In the genomic region with DNA sequence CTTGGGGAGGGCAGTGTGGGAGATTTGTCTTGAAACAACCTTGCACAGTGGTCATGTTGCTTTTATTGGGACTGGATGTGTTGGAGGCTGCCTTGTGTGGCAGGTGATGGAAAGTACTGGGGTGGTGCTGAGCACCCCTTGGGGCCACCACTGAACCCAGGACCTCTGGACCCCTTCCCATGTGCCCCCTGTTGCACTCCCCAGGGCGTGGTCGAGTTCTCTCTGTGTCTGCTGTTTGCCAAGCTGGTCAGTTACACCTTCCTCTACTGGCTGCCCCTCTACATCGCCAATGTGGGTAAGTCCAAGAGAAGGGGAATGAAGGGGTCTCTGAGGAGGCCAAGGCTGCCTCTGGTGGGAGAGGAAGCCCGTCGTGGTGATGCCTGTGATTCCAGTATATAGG, we compare ENCODE assay signal across 22 cellular contexts. TPM values are rescaled to one million over a fixed set of nuclear protein-coding genes. Genes with fewer than 3 reads are reported as not detected.
DNase-seq lines count a peak whose midpoint lies in the region; ATAC-seq, FAIRE-seq and TF ChIP-seq lines count a peak whose summit lies in the region.
"Had no signal": no experiment of that assay in that cellular context is flagged by ENCODE, and none has a peak within 500 bp of the region (broad histone marks: within the 10 kb centered on the region; RNA-seq: fewer than 3 reads in every experiment).

No MANE protein-coding gene starts in this region.

- FAIRE-seq in keratinocyte (lab: Jason Lieb, UNC): no peak

- peak; percentile 18 for DNase-seq in activated CD8-positive, alpha-beta memory T cell treated with anti-CD3 and anti-CD28 coated beads, Interleukin-2, amount 10 ng/mL, durations not matched to agents 7 days and 5 days
- DNase-seq in activated CD8-positive, alpha-beta memory T cell treated with anti-CD3 and anti-CD28 coated beads, Interleukin-2, amount 50 U/mL, for 4 hours: no peak
- DNase-seq in RWPE2 (ENCODE audit: low spot score): no peak
- DNase-seq in keratinocyte (ENCODE audit: low read depth, low spot score): no peak
- DNase-seq in stimulated activated effector memory CD8-positive, alpha-beta T cell treated with anti-CD3 and anti-CD28 coated beads, Interleukin-12 subunit alpha, Interleukin-12 subunit beta, amount 100 ng/mL, for 72 hours (ENCODE audit: low spot score in 2 of 2): no peak
- DNase-seq in mesothelial cell of epicardium (ENCODE audit: low spot score in 2 of 2, unreplicated experiment in 2 of 2): no peak
- DNase-seq: ACHN, BE2C, Calu3, DND-41, H7, KG1, MG63, NCI-H1694, NCI-H2029 treated with DMSO at 0.1 percent for 48 hours, NCI-H446 treated with DMSO at 0.1 percent for 48 hours, NCI-H526 treated with DMSO at 0.1 percent for 48 hours, SIG-M5 had no signal

- H4K20me1 ChIP-seq in keratinocyte (ENCODE audit: control insufficient read depth, extremely low read depth, insufficient read depth, low read length): no peaks in the 10 kb centered on the region

- H3K9me3 ChIP-seq in RWPE2 (ENCODE audit: severe bottlenecking) (no peaks in the 10 kb centered on the region), keratinocyte (ENCODE audit: control insufficient read depth, low read depth, low read length) (no peaks in the 10 kb centered on the region)
- H3K9me3 ChIP-seq: BE2C, MG63 had no signal

- peak overlapping the region; percentile 82 for H3K27ac ChIP-seq in RWPE2 (ENCODE audit: poor library complexity, severe bottlenecking)
- H3K27ac ChIP-seq in keratinocyte (ENCODE audit: control insufficient read depth, insufficient read depth, low read length): peak overlapping the region; percentile 87
- H3K27ac ChIP-seq: 22Rv1, SK-N-MC had no signal

- H3K36me3 ChIP-seq in RWPE2 (ENCODE audit: low read depth) (peaks cover 34% of the 10 kb centered on the region), keratinocyte (ENCODE audit: control insufficient read depth in 2 of 2, extremely low read depth in 1 of 2, insufficient read depth in 2 of 2, low read length in 2 of 2) (peaks cover 0 to 16% of the 10 kb centered on the region in 2 experiments)
- H3K36me3 ChIP-seq: BE2C, MG63 had no signal

- TF ChIP-seq CTCF in RWPE2 (IDR thresholded peaks at IDR 0.05; ENCODE audit: poor library complexity, severe bottlenecking) (no peak), keratinocyte (optimal IDR thresholded peaks at IDR 0.05 in 1 of 3, IDR thresholded peaks at IDR 0.05 in 1 of 3, conservative IDR thresholded peaks at IDR 0.05 in 1 of 3; ENCODE audit: extremely low read depth in 1 of 3, insufficient read depth in 2 of 3, low read length in 3 of 3) (no peak), mesothelial cell of epicardium (IDR thresholded peaks at IDR 0.05; ENCODE audit: unreplicated experiment) (no peak)

- H3K9me3 Mint-ChIP-seq in activated CD8-positive, alpha-beta memory T cell treated with anti-CD3 and anti-CD28 coated beads, Interleukin-2, amount 10 ng/mL, durations not matched to agents 7 days and 5 days (ENCODE audit: low read depth): no peaks in the 10 kb centered on the region
- no peaks in the 10 kb centered on the region for H3K9me3 Mint-ChIP-seq in stimulated activated effector memory CD8-positive, alpha-beta T cell treated with anti-CD3 and anti-CD28 coated beads, Interleukin-12 subunit alpha, Interleukin-12 subunit beta, amount 100 ng/mL, for 72 hours
- no peaks in the 10 kb centered on the region for H3K9me3 Mint-ChIP-seq in mesothelial cell of epicardium

- H3K27ac Mint-ChIP-seq in activated CD8-positive, alpha-beta memory T cell treated with anti-CD3 and anti-CD28 coated beads, Interleukin-2, amount 10 ng/mL, durations not matched to agents 7 days and 5 days: no peak overlapping the region
- peak overlapping the region; percentile 36 for H3K27ac Mint-ChIP-seq in stimulated activated effector memory CD8-positive, alpha-beta T cell treated with anti-CD3 and anti-CD28 coated beads, Interleukin-12 subunit alpha, Interleukin-12 subunit beta, amount 100 ng/mL, for 72 hours
- H3K27ac Mint-ChIP-seq in mesothelial cell of epicardium: no peak overlapping the region

- CTCF ChIA-PET in activated CD8-positive, alpha-beta memory T cell treated with anti-CD3 and anti-CD28 coated beads, Interleukin-2, amount 10 ng/mL, durations not matched to agents 7 days and 5 days (lab: Charles Lee): interaction anchor here (1.4 to 2.0 kb wide), 2 partner anchors 9 to 60 kb away, joined by 5 to 7 read pairs; no protein-coding TSS in a partner anchor

- H3K27me3 Mint-ChIP-seq in activated CD8-positive, alpha-beta memory T cell treated with anti-CD3 and anti-CD28 coated beads, Interleukin-2, amount 10 ng/mL, durations not matched to agents 7 days and 5 days: no peaks in the 10 kb centered on the region
- H3K27me3 Mint-ChIP-seq in mesothelial cell of epicardium (ENCODE audit: low read depth): peaks cover 10% of the 10 kb centered on the region

- no peaks in the 10 kb centered on the region for H3K27me3 ChIP-seq in RWPE2 (ENCODE audit: insufficient read depth, poor library complexity, severe bottlenecking)
- H3K27me3 ChIP-seq in keratinocyte (ENCODE audit: control insufficient read depth, extremely low read depth, insufficient read depth, low read length): no peaks in the 10 kb centered on the region
- H3K27me3 ChIP-seq: MG63 had no signal

- H3K4me1 ChIP-seq in RWPE2 (ENCODE audit: insufficient read depth, poor library complexity, severe bottlenecking) (peaks cover 17% of the 10 kb centered on the region), keratinocyte (ENCODE audit: control insufficient read depth, extremely low read depth, insufficient read depth, low read length) (peaks cover 24% of the 10 kb centered on the region)
- H3K4me1 ChIP-seq: BE2C had no signal

- H3K79me2 ChIP-seq in keratinocyte (ENCODE audit: control insufficient read depth, insufficient read depth, low read length): no peaks in the 10 kb centered on the region

- H3K36me3 Mint-ChIP-seq in activated CD8-positive, alpha-beta memory T cell treated with anti-CD3 and anti-CD28 coated beads, Interleukin-2, amount 10 ng/mL, durations not matched to agents 7 days and 5 days: no peaks in the 10 kb centered on the region
- no peaks in the 10 kb centered on the region for H3K36me3 Mint-ChIP-seq in stimulated activated effector memory CD8-positive, alpha-beta T cell treated with anti-CD3 and anti-CD28 coated beads, Interleukin-12 subunit alpha, Interleukin-12 subunit beta, amount 100 ng/mL, for 72 hours
- no peaks in the 10 kb centered on the region for H3K36me3 Mint-ChIP-seq in mesothelial cell of epicardium

- no peaks in the 10 kb centered on the region for H3K4me1 Mint-ChIP-seq in activated CD8-positive, alpha-beta memory T cell treated with anti-CD3 and anti-CD28 coated beads, Interleukin-2, amount 10 ng/mL, durations not matched to agents 7 days and 5 days
- H3K4me1 Mint-ChIP-seq in stimulated activated effector memory CD8-positive, alpha-beta T cell treated with anti-CD3 and anti-CD28 coated beads, Interleukin-12 subunit alpha, Interleukin-12 subunit beta, amount 100 ng/mL, for 72 hours: peaks cover 4% of the 10 kb centered on the region
- H3K4me1 Mint-ChIP-seq in mesothelial cell of epicardium: no peaks in the 10 kb centered on the region

- no peak overlapping the region for H3K4me2 ChIP-seq in keratinocyte (ENCODE audit: control insufficient read depth, extremely low read depth, insufficient read depth, low read depth, low read length)

- no peak overlapping the region for H3K4me3 Mint-ChIP-seq in activated CD8-positive, alpha-beta memory T cell treated with anti-CD3 and anti-CD28 coated beads, Interleukin-2, amount 10 ng/mL, durations not matched to agents 7 days and 5 days
- no peak overlapping the region for H3K4me3 Mint-ChIP-seq in stimulated activated effector memory CD8-positive, alpha-beta T cell treated with anti-CD3 and anti-CD28 coated beads, Interleukin-12 subunit alpha, Interleukin-12 subunit beta, amount 100 ng/mL, for 72 hours
- no peak overlapping the region for H3K4me3 Mint-ChIP-seq in mesothelial cell of epicardium

- no peak overlapping the region for H3K9ac ChIP-seq in keratinocyte (ENCODE audit: control insufficient read depth, extremely low read depth, insufficient read depth, low read length)

- H2AFZ ChIP-seq in keratinocyte (ENCODE audit: control insufficient read depth, low read length): no peak overlapping the region

- dilution Hi-C loops in keratinocyte (cut with MboI; ENCODE audit: extremely low pct_ligation_motif_present, low sequenced_read_pairs): no loop called here

- ATAC-seq in activated CD8-positive, alpha-beta memory T cell treated with anti-CD3 and anti-CD28 coated beads, Interleukin-2, amount 10 ng/mL, durations not matched to agents 7 days and 5 days: no peak
- no peak for ATAC-seq in RWPE2 (ENCODE audit: low read depth)
- ATAC-seq in stimulated activated effector memory CD8-positive, alpha-beta T cell treated with anti-CD3 and anti-CD28 coated beads, Interleukin-12 subunit alpha, Interleukin-12 subunit beta, amount 100 ng/mL, for 72 hours: no peak
- ATAC-seq in GM19035 (IDR thresholded peaks at IDR 0.05; ENCODE audit: unreplicated experiment): no peak
- no peak for ATAC-seq in HG03460 (IDR thresholded peaks at IDR 0.05; ENCODE audit: unreplicated experiment)

- no peak overlapping the region for H3K4me3 ChIP-seq in RWPE2 (ENCODE audit: severe bottlenecking)
- H3K4me3 ChIP-seq in keratinocyte (ENCODE audit: control insufficient read depth in 2 of 3, extremely low read depth in 1 of 3, insufficient read depth in 2 of 3, low read depth in 1 of 3, low read length in 3 of 3): no peak overlapping the region
- H3K4me3 ChIP-seq: MG63, SK-N-MC had no signal

- no peaks in the 10 kb centered on the region for H3K9me1 ChIP-seq in keratinocyte (ENCODE audit: control insufficient read depth, extremely low read depth, insufficient read depth, low read length)

RNA-seq across cellular contexts. Expression of gene SLC37A2, which starts 18.9 kb away (rescaled TPM):
- total RNA-seq in activated CD8-positive, alpha-beta memory T cell treated with anti-CD3 and anti-CD28 coated beads, Interleukin-2, amount 10 ng/mL, durations not matched to agents 7 days and 5 days: 1 to 10 TPM in 1 of 2 experiments, under 1 TPM in 1; 0.91 to 1.1 TPM
- 21.0 to 23.4 TPM (median 21.7 TPM) in 3 replicates for polyA plus RNA-seq in keratinocyte
- polyA plus RNA-seq in keratinocyte (2011; ENCODE audit: low read depth): 23.5 TPM
- polyA plus RNA-seq in keratinocyte (2011; cell fraction: cytosol; rRNA removed): 10.6 and 12.1 TPM in 2 replicates
- polyA plus RNA-seq in keratinocyte (2011; cell fraction: nucleus; rRNA removed): 29.3 and 30.3 TPM in 2 replicates
- polyA plus RNA-seq in keratinocyte (2012; ENCODE audit: low replicate concordance): 20.7 and 50.5 TPM in 2 replicates
- polyA minus RNA-seq in keratinocyte: 27.3 to 36.0 TPM (median 30.6 TPM) in 3 replicates
- polyA minus RNA-seq in keratinocyte (2011; cell fraction: cytosol; rRNA and poly(A)+ RNA removed): 17.3 TPM
- 27.3 and 31.5 TPM in 2 replicates for polyA minus RNA-seq in keratinocyte (2011; cell fraction: nucleus; rRNA and poly(A)+ RNA removed)
- total RNA-seq in mesothelial cell of epicardium: 0.47 to 0.54 TPM (median 0.51 TPM) in 3 replicates

RNA-seq across cellular contexts. Expression of gene TMEM218, which starts 29.4 kb away (rescaled TPM):
- 10 to 100 TPM; 14.1 to 16.1 TPM for total RNA-seq in activated CD8-positive, alpha-beta memory T cell treated with anti-CD3 and anti-CD28 coated beads, Interleukin-2, amount 10 ng/mL, durations not matched to agents 7 days and 5 days
- 21.0 to 35.9 TPM (median 34.2 TPM) in 3 replicates for polyA plus RNA-seq in keratinocyte
- polyA plus RNA-seq in keratinocyte (2011; ENCODE audit: low read depth): 2.5 TPM
- polyA plus RNA-seq in keratinocyte (2011; cell fraction: cytosol; rRNA removed): 25.2 and 37.1 TPM in 2 replicates
- 33.4 and 33.7 TPM in 2 replicates for polyA plus RNA-seq in keratinocyte (2011; cell fraction: nucleus; rRNA removed)
- 16.1 and 19.3 TPM in 2 replicates for polyA plus RNA-seq in keratinocyte (2012; ENCODE audit: low replicate concordance)
- polyA minus RNA-seq in keratinocyte: 8.3 to 15.7 TPM (median 8.7 TPM) in 3 replicates
- polyA minus RNA-seq in keratinocyte (2011; cell fraction: cytosol; rRNA and poly(A)+ RNA removed): 6.7 TPM
- polyA minus RNA-seq in keratinocyte (2011; cell fraction: nucleus; rRNA and poly(A)+ RNA removed): 6.2 and 8.6 TPM in 2 replicates
- total RNA-seq in mesothelial cell of epicardium: 23.1 to 23.9 TPM (median 23.7 TPM) in 3 replicates
